Comparison of ENCODE assay signal across 36 cellular contexts in the genomic region with DNA sequence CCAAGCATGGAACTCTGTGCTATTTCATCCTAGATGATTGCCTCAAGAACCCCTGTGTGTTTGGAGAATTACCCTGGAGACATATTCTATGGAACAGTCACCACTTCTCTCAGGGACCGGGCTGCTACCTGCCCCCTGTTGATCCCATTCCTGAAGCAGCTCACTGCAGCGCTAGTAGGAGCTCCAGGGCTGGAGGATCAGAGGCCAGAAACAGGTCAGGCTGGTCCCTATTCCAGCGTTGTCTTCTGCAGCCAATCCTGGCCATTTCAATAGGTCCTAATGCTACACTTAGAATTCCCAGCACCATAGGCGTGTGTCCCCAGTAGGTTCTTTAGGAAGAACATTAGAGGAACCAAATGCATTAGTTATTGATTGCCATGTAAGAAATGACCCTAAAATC. TPM values are rescaled to one million over a fixed set of nuclear protein-coding genes. Genes with fewer than 3 reads are reported as not detected.
"Had no signal": no experiment of that assay in that cellular context is flagged by ENCODE, and none has a peak within 500 bp of the region (broad histone marks: within the 10 kb centered on the region; RNA-seq: fewer than 3 reads in every experiment).

No MANE protein-coding gene starts in this region.

- H3K4me3 ChIP-seq: ascending aorta, breast epithelium, cardiac muscle cell, colonic mucosa, dorsolateral prefrontal cortex, esophagus squamous epithelium, gastroesophageal sphincter, heart right ventricle had no signal

- H3K36me3 ChIP-seq: ascending aorta, breast epithelium, cardiac muscle cell, colonic mucosa, esophagus squamous epithelium, gastroesophageal sphincter, heart right ventricle had no signal

- H3K9me3 Mint-ChIP-seq: activated CD8-positive, alpha-beta T cell treated with anti-CD3 and anti-CD28 coated beads for 36 hours; activated naive CD4-positive, alpha-beta T cell treated with anti-CD3 and anti-CD28 coated beads, Interleukin-2, amount 10 ng/mL, durations not matched to agents 7 days and 5 days; activated naive CD4-positive, alpha-beta T cell treated with anti-CD3 and anti-CD28 coated beads, Interleukin-2, amount 50 U/mL, for 72 hours; activated naive CD8-positive, alpha-beta T cell treated with anti-CD3 and anti-CD28 coated beads, Interleukin-2, amount 10 ng/mL, durations not matched to agents 7 days and 5 days; activated T-cell treated with anti-CD3 and anti-CD28 coated beads, Interleukin-2, amount 50 U/mL, for 24 hours; activated T-cell treated with anti-CD3 and anti-CD28 coated beads, Interleukin-2, amount 50 U/mL, for 72 hours; brain; dendritic cell treated with granulocyte-macrophage colony-stimulating factor and Interleukin-4, amounts not matched to agents 40 ng/mL and 50 ng/mL, for 4 days had no signal

- H3K4me3 Mint-ChIP-seq: activated CD4-positive, alpha-beta T cell treated with anti-CD3 and anti-CD28 coated beads for 36 hours; activated CD8-positive, alpha-beta T cell treated with anti-CD3 and anti-CD28 coated beads for 36 hours; activated naive CD4-positive, alpha-beta T cell treated with anti-CD3 and anti-CD28 coated beads, Interleukin-2, amount 10 ng/mL, durations not matched to agents 7 days and 5 days; activated naive CD8-positive, alpha-beta T cell treated with anti-CD3 and anti-CD28 coated beads, Interleukin-2, amount 10 ng/mL, durations not matched to agents 7 days and 5 days; activated T-cell treated with anti-CD3 and anti-CD28 coated beads, Interleukin-2, amount 50 U/mL, for 24 hours; activated T-cell treated with anti-CD3 and anti-CD28 coated beads, Interleukin-2, amount 50 U/mL, for 72 hours; brain; dendritic cell treated with granulocyte-macrophage colony-stimulating factor and Interleukin-4, amounts not matched to agents 40 ng/mL and 50 ng/mL, for 4 days had no signal

- H3K27me3 ChIP-seq: ascending aorta, breast epithelium, colonic mucosa had no signal

- H3K4me1 ChIP-seq: ascending aorta, breast epithelium, colonic mucosa, esophagus squamous epithelium, gastroesophageal sphincter, heart right ventricle had no signal

- H3K4me1 Mint-ChIP-seq: activated naive CD4-positive, alpha-beta T cell treated with anti-CD3 and anti-CD28 coated beads, Interleukin-2, amount 10 ng/mL, durations not matched to agents 7 days and 5 days had no signal

- H3K36me3 Mint-ChIP-seq: activated naive CD4-positive, alpha-beta T cell treated with anti-CD3 and anti-CD28 coated beads, Interleukin-2, amount 10 ng/mL, durations not matched to agents 7 days and 5 days; activated naive CD4-positive, alpha-beta T cell treated with anti-CD3 and anti-CD28 coated beads, Interleukin-2, amount 50 U/mL, for 72 hours; activated naive CD8-positive, alpha-beta T cell treated with anti-CD3 and anti-CD28 coated beads, Interleukin-2, amount 10 ng/mL, durations not matched to agents 7 days and 5 days; brain had no signal

- H3K27ac Mint-ChIP-seq: activated CD4-positive, alpha-beta T cell treated with anti-CD3 and anti-CD28 coated beads for 36 hours; activated CD8-positive, alpha-beta T cell treated with anti-CD3 and anti-CD28 coated beads for 36 hours; activated naive CD4-positive, alpha-beta T cell treated with anti-CD3 and anti-CD28 coated beads, Interleukin-2, amount 10 ng/mL, durations not matched to agents 7 days and 5 days; activated naive CD4-positive, alpha-beta T cell treated with anti-CD3 and anti-CD28 coated beads, Interleukin-2, amount 50 U/mL, for 72 hours; activated naive CD8-positive, alpha-beta T cell treated with anti-CD3 and anti-CD28 coated beads, Interleukin-2, amount 10 ng/mL, durations not matched to agents 7 days and 5 days; activated T-cell treated with anti-CD3 and anti-CD28 coated beads, Interleukin-2, amount 50 U/mL, for 24 hours; activated T-cell treated with anti-CD3 and anti-CD28 coated beads, Interleukin-2, amount 50 U/mL, for 72 hours; brain; dendritic cell treated with granulocyte-macrophage colony-stimulating factor and Interleukin-4, amounts not matched to agents 40 ng/mL and 50 ng/mL, for 4 days had no signal

- H3K9me3 ChIP-seq: ascending aorta, breast epithelium, colonic mucosa, esophagus squamous epithelium, gastroesophageal sphincter, heart right ventricle had no signal

- H3K27ac ChIP-seq: ascending aorta, breast epithelium, cardiac muscle cell, colonic mucosa, dorsolateral prefrontal cortex, esophagus squamous epithelium, gastroesophageal sphincter, heart right ventricle had no signal

- DNase-seq: activated CD4-positive, alpha-beta T cell treated with anti-CD3 and anti-CD28 coated beads, Interleukin-2, amount 50 U/mL, for 1 hour; activated CD4-positive, alpha-beta T cell treated with anti-CD3 and anti-CD28 coated beads, Interleukin-2, amount 50 U/mL, for 48 hours; activated CD4-positive, CD25-positive, alpha-beta regulatory T cell; activated CD4-positive, CD25-positive, alpha-beta regulatory T cell treated with anti-CD3 and anti-CD28 coated beads, Interleukin-2, amount 50 U/mL, for 72 hours; activated CD8-positive, alpha-beta memory T cell treated with anti-CD3 and anti-CD28 coated beads, Interleukin-2, amount 50 U/mL, for 48 hours; activated CD8-positive, alpha-beta T cell treated with anti-CD3 and anti-CD28 coated beads for 36 hours; activated gamma-delta T cell; activated naive CD4-positive, alpha-beta T cell; activated naive CD4-positive, alpha-beta T cell treated with anti-CD3 and anti-CD28 coated beads, Interleukin-2, amount 10 ng/mL, durations not matched to agents 7 days and 5 days; activated naive CD8-positive, alpha-beta T cell treated with anti-CD3 and anti-CD28 coated beads, Interleukin-2, amount 10 ng/mL, durations not matched to agents 7 days and 5 days; activated T-cell treated with anti-CD3 and anti-CD28 coated beads for 4 hours; activated T-cell treated with anti-CD3 and anti-CD28 coated beads, Interleukin-2, amount 50 U/mL, for 24 hours; activated T-cell treated with anti-CD3 and anti-CD28 coated beads, Interleukin-2, amount 50 U/mL, for 72 hours; central memory CD4-positive, alpha-beta T cell; cerebellar nuclear complex; colonic mucosa; dorsolateral prefrontal cortex; effector memory CD4-positive, alpha-beta T cell; erythroblast; esophagus squamous epithelium; foreskin melanocyte; heart right ventricle; T-helper 2 cell had no signal

RNA-seq across cellular contexts. Expression of a gene that starts 48.9 kb away (rescaled TPM):
- total RNA-seq: activated CD4-positive, alpha-beta T cell treated with anti-CD3 and anti-CD28 coated beads for 36 hours; activated CD8-positive, alpha-beta memory T cell treated with anti-CD3 and anti-CD28 coated beads for 36 hours; ascending aorta; breast epithelium; cardiac muscle cell; colonic mucosa; esophagus squamous epithelium; fibroblast of villous mesenchyme; gastroesophageal sphincter; glomerular endothelial cell; heart right ventricle; T-helper 1 cell treated with Interleukin-12 subunit alpha and Interleukin-12 subunit beta and Interleukin-4 antibody, amounts not matched to agents 30 ng/mL and 1 ng/mL, for 36 hours had no signal
- polyA plus RNA-seq: cardiac muscle cell, heart right ventricle had no signal

RNA-seq across cellular contexts. Expression of a gene that starts 51.3 kb away (rescaled TPM):
- total RNA-seq: activated CD4-positive, alpha-beta T cell treated with anti-CD3 and anti-CD28 coated beads for 36 hours; activated CD8-positive, alpha-beta memory T cell treated with anti-CD3 and anti-CD28 coated beads for 36 hours; activated CD8-positive, alpha-beta T cell treated with anti-CD3 and anti-CD28 coated beads for 36 hours; activated naive CD4-positive, alpha-beta T cell treated with anti-CD3 and anti-CD28 coated beads, Interleukin-2, amount 50 U/mL, for 72 hours; activated naive CD8-positive, alpha-beta T cell treated with anti-CD3 and anti-CD28 coated beads, Interleukin-2, amount 10 ng/mL, durations not matched to agents 7 days and 5 days; activated T-cell treated with anti-CD3 and anti-CD28 coated beads, Interleukin-2, amount 50 U/mL, for 72 hours; ascending aorta; breast epithelium; cardiac muscle cell; colonic mucosa; esophagus squamous epithelium; fibroblast of lung; fibroblast of villous mesenchyme; gastroesophageal sphincter; glomerular endothelial cell; heart right ventricle; T-helper 1 cell treated with Interleukin-12 subunit alpha and Interleukin-12 subunit beta and Interleukin-4 antibody, amounts not matched to agents 30 ng/mL and 1 ng/mL, for 36 hours had no signal
- polyA plus RNA-seq: cardiac muscle cell, fibroblast of lung, heart right ventricle had no signal
